ENCODE assay signal across 1 cellular context in the genomic region with DNA sequence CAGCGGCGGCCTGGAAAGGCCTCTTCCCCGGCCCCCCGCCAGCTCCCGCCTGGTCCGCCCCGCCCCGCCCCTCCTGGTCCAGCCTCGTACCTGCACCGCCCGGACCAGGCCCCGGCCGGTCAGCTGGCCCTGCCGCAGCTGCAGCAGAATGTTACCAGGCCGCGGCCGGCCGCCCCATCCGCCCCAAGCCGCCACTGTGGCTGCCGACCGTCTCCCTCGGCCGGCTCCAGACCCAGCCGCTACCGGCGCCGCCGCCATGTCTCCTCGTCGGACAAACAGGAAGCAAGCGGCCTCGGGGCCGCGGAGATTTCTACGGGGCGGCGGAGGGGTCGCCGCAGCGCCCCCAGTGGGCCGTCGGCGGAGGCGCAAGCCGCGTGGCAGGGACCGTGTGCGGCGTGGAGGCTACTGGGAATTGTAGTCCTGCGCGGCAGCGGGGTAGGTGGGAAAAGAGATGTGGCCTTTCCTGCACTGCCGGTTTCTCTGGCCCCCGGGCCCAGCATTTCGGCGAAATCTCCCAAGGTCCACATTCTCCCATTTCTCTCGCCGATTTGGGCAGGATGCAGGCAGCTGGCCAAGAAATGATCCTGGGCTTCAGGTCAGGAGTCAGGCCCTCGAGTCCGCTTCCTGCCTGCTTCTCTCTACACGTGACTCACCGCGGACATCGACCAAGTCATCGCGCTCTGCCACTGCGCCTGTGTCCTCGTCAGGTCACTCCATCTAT.
A peak's percentile ranks its signal among the peaks of the same experiment; 100 is the strongest.
TF ChIP-seq lines count a peak whose summit lies in the region.

A gene with protein sequence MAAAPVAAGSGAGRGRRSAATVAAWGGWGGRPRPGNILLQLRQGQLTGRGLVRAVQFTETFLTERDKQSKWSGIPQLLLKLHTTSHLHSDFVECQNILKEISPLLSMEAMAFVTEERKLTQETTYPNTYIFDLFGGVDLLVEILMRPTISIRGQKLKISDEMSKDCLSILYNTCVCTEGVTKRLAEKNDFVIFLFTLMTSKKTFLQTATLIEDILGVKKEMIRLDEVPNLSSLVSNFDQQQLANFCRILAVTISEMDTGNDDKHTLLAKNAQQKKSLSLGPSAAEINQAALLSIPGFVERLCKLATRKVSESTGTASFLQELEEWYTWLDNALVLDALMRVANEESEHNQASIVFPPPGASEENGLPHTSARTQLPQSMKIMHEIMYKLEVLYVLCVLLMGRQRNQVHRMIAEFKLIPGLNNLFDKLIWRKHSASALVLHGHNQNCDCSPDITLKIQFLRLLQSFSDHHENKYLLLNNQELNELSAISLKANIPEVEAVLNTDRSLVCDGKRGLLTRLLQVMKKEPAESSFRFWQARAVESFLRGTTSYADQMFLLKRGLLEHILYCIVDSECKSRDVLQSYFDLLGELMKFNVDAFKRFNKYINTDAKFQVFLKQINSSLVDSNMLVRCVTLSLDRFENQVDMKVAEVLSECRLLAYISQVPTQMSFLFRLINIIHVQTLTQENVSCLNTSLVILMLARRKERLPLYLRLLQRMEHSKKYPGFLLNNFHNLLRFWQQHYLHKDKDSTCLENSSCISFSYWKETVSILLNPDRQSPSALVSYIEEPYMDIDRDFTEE (minus strand): TSS at position 284 of the 721 bp plus-strand sequence. CDS start 26 bp downstream, at position 258.

TF ChIP-seq in HepG2, 621 proteins besides CTCF, POLR2A, EP300 and RAD21 (continued from another document and continues in another):
- peak; percentile 86; the same call in 1 of the 2 replicates for TF ChIP-seq MAZ (IDR thresholded peaks at IDR 0.05; ENCODE audit: borderline replicate concordance, low read depth, low read length)
- TF ChIP-seq MAZ (CRISPR knock-in tag; IDR thresholded peaks at IDR 0.05; ENCODE audit: low read depth), result peak; percentile 93
- peak; percentile 95 for TF ChIP-seq E2F2 (CRISPR knock-in tag; IDR thresholded peaks at IDR 0.05; ENCODE audit: borderline replicate concordance)
- peak; percentile 73; the same call in 1 of the 2 replicates for TF ChIP-seq ZNF292 (CRISPR knock-in tag; IDR thresholded peaks at IDR 0.05; ENCODE audit: borderline replicate concordance, low read depth)
- peak; percentile 98 for TF ChIP-seq ZNF781 (CRISPR knock-in tag; IDR thresholded peaks at IDR 0.05; ENCODE audit: borderline replicate concordance, not compliant biosample characterization)
- TF ChIP-seq ZNF430 (CRISPR knock-in tag; IDR thresholded peaks at IDR 0.05), result peak; percentile 91
- TF ChIP-seq ARNT2 (CRISPR knock-in tag; IDR thresholded peaks at IDR 0.05; ENCODE audit: low read depth), result peak; percentile 97
- peak; percentile 72 for TF ChIP-seq ZSCAN22 (CRISPR knock-in tag; IDR thresholded peaks at IDR 0.05)
- TF ChIP-seq SKI (IDR thresholded peaks at IDR 0.05; ENCODE audit: partially characterized antibody), result peak; percentile 92
- peak; percentile 91; the same call in 1 of the 2 replicates for TF ChIP-seq THAP8 (CRISPR knock-in tag; IDR thresholded peaks at IDR 0.05; ENCODE audit: borderline replicate concordance)
- no peak for TF ChIP-seq SP1 (IDR thresholded peaks at IDR 0.05)
- TF ChIP-seq SP1 (CRISPR knock-in tag; IDR thresholded peaks at IDR 0.05), result no peak; the same call in 1 of the 2 replicates
- TF ChIP-seq ZNF143 (CRISPR knock-in tag; IDR thresholded peaks at IDR 0.05), result peak; percentile 97
- peak; percentile 83 for TF ChIP-seq RXRB (CRISPR knock-in tag; IDR thresholded peaks at IDR 0.05; ENCODE audit: borderline replicate concordance)
- TF ChIP-seq, protein P1, sequence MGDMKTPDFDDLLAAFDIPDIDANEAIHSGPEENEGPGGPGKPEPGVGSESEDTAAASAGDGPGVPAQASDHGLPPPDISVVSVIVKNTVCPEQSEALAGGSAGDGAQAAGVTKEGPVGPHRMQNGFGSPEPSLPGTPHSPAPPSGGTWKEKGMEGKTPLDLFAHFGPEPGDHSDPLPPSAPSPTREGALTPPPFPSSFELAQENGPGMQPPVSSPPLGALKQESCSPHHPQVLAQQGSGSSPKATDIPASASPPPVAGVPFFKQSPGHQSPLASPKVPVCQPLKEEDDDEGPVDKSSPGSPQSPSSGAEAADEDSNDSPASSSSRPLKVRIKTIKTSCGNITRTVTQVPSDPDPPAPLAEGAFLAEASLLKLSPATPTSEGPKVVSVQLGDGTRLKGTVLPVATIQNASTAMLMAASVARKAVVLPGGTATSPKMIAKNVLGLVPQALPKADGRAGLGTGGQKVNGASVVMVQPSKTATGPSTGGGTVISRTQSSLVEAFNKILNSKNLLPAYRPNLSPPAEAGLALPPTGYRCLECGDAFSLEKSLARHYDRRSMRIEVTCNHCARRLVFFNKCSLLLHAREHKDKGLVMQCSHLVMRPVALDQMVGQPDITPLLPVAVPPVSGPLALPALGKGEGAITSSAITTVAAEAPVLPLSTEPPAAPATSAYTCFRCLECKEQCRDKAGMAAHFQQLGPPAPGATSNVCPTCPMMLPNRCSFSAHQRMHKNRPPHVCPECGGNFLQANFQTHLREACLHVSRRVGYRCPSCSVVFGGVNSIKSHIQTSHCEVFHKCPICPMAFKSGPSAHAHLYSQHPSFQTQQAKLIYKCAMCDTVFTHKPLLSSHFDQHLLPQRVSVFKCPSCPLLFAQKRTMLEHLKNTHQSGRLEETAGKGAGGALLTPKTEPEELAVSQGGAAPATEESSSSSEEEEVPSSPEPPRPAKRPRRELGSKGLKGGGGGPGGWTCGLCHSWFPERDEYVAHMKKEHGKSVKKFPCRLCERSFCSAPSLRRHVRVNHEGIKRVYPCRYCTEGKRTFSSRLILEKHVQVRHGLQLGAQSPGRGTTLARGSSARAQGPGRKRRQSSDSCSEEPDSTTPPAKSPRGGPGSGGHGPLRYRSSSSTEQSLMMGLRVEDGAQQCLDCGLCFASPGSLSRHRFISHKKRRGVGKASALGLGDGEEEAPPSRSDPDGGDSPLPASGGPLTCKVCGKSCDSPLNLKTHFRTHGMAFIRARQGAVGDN (CRISPR knock-in tag; IDR thresholded peaks at IDR 0.05), result peak; percentile 100
- peak; percentile 91 for TF ChIP-seq ZSCAN29 (CRISPR knock-in tag; conservative IDR thresholded peaks at IDR 0.05)
- TF ChIP-seq KLF16 (CRISPR knock-in tag; IDR thresholded peaks at IDR 0.05), result peak in 1 of 2 experiments; percentile 97; a peak in 2 of 4 replicates
- peak; percentile 69; the same call in 1 of the 2 replicates for TF ChIP-seq SMAD9 (CRISPR knock-in tag; IDR thresholded peaks at IDR 0.05)
- TF ChIP-seq KDM2A (CRISPR knock-in tag; IDR thresholded peaks at IDR 0.05; ENCODE audit: borderline replicate concordance, low read depth), result peak; percentile 98
- peak; percentile 60 for TF ChIP-seq PPARG (CRISPR knock-in tag; conservative IDR thresholded peaks at IDR 0.05)
- TF ChIP-seq ZFX (CRISPR knock-in tag; IDR thresholded peaks at IDR 0.05; ENCODE audit: low read depth), result peak; percentile 99
- TF ChIP-seq ZNF780A (CRISPR knock-in tag; IDR thresholded peaks at IDR 0.05), result peak; percentile 82; the same call in 1 of the 2 replicates
- TF ChIP-seq, protein P2, sequence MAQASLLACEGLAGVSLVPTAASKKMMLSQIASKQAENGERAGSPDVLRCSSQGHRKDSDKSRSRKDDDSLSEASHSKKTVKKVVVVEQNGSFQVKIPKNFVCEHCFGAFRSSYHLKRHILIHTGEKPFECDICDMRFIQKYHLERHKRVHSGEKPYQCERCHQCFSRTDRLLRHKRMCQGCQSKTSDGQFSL (CRISPR knock-in tag; IDR thresholded peaks at IDR 0.05), result peak; percentile 3
- peak; percentile 84; the same call in 1 of the 2 replicates for TF ChIP-seq ETV6 (CRISPR knock-in tag; conservative IDR thresholded peaks at IDR 0.05)
- TF ChIP-seq ZNF616 (CRISPR knock-in tag; IDR thresholded peaks at IDR 0.05; ENCODE audit: low read depth), result peak; percentile 88
- TF ChIP-seq RARA (CRISPR knock-in tag; IDR thresholded peaks at IDR 0.05), result 0 out of 2 replicates have a peak, but pooled peaks have one; percentile 5
- peak; percentile 96 for TF ChIP-seq ZNF766 (CRISPR knock-in tag; IDR thresholded peaks at IDR 0.05; ENCODE audit: borderline replicate concordance)
- TF ChIP-seq GATAD2A (CRISPR knock-in tag; IDR thresholded peaks at IDR 0.05), result peak; percentile 63; the same call in 1 of the 2 replicates
- no peak for TF ChIP-seq SKIL (CRISPR knock-in tag; IDR thresholded peaks at IDR 0.05; ENCODE audit: borderline replicate concordance)
- peak; percentile 51 for TF ChIP-seq ZZZ3 (CRISPR knock-in tag; IDR thresholded peaks at IDR 0.05; ENCODE audit: borderline replicate concordance)
- TF ChIP-seq ZNF136 (CRISPR knock-in tag; IDR thresholded peaks at IDR 0.05; ENCODE audit: low read depth), result peak; percentile 87; the same call in 1 of the 2 replicates
- peak; percentile 98 for TF ChIP-seq ZNF333 (CRISPR knock-in tag; IDR thresholded peaks at IDR 0.05; ENCODE audit: borderline replicate concordance)
- TF ChIP-seq YY1 (IDR thresholded peaks at IDR 0.05; ENCODE audit: insufficient read depth, insufficient replicate concordance, low read depth, low read length), result peak; percentile 97
- TF ChIP-seq, protein P3, sequence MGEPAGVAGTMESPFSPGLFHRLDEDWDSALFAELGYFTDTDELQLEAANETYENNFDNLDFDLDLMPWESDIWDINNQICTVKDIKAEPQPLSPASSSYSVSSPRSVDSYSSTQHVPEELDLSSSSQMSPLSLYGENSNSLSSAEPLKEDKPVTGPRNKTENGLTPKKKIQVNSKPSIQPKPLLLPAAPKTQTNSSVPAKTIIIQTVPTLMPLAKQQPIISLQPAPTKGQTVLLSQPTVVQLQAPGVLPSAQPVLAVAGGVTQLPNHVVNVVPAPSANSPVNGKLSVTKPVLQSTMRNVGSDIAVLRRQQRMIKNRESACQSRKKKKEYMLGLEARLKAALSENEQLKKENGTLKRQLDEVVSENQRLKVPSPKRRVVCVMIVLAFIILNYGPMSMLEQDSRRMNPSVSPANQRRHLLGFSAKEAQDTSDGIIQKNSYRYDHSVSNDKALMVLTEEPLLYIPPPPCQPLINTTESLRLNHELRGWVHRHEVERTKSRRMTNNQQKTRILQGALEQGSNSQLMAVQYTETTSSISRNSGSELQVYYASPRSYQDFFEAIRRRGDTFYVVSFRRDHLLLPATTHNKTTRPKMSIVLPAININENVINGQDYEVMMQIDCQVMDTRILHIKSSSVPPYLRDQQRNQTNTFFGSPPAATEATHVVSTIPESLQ (CRISPR knock-in tag; conservative IDR thresholded peaks at IDR 0.05), result 0 out of 2 replicates have a peak, but pooled peaks have one; percentile 31
- TF ChIP-seq ZNF205 (CRISPR knock-in tag; IDR thresholded peaks at IDR 0.05), result peak; percentile 80; the same call in 1 of the 2 replicates
- TF ChIP-seq NCOR1 (IDR thresholded peaks at IDR 0.05; ENCODE audit: borderline replicate concordance, low read length), result peak; percentile 20; the same call in 1 of the 2 replicates
- 0 out of 2 replicates have a peak, but pooled peaks have one; percentile 72 for TF ChIP-seq U2AF2 (IDR thresholded peaks at IDR 0.05; ENCODE audit: low read depth, low read length)
- peak; percentile 94; the same call in 1 of the 2 replicates for TF ChIP-seq ZNF296 (CRISPR knock-in tag; conservative IDR thresholded peaks at IDR 0.05)
- peak; percentile 97 for TF ChIP-seq MTA1 (CRISPR knock-in tag; IDR thresholded peaks at IDR 0.05; ENCODE audit: borderline replicate concordance)
- peak; percentile 86 for TF ChIP-seq ZNF124 (CRISPR knock-in tag; IDR thresholded peaks at IDR 0.05)
- TF ChIP-seq ZBTB1 (CRISPR knock-in tag; IDR thresholded peaks at IDR 0.05; ENCODE audit: borderline replicate concordance), result no peak
- TF ChIP-seq BRCA1 (CRISPR knock-in tag; IDR thresholded peaks at IDR 0.05), result peak; percentile 25; the same call in 1 of the 2 replicates
- peak; percentile 95 for TF ChIP-seq FLYWCH1 (CRISPR knock-in tag; IDR thresholded peaks at IDR 0.05)
- peak; percentile 95 for TF ChIP-seq GABPB1 (CRISPR knock-in tag; IDR thresholded peaks at IDR 0.05)
- TF ChIP-seq ZBTB34 (CRISPR knock-in tag; IDR thresholded peaks at IDR 0.05), result peak; percentile 91
- peak; percentile 87 for TF ChIP-seq ETV5 (CRISPR knock-in tag; IDR thresholded peaks at IDR 0.05; ENCODE audit: borderline replicate concordance)
- peak; percentile 66; the same call in 1 of the 2 replicates for TF ChIP-seq ZNF768 (CRISPR knock-in tag; IDR thresholded peaks at IDR 0.05)
